In the genomic region with DNA sequence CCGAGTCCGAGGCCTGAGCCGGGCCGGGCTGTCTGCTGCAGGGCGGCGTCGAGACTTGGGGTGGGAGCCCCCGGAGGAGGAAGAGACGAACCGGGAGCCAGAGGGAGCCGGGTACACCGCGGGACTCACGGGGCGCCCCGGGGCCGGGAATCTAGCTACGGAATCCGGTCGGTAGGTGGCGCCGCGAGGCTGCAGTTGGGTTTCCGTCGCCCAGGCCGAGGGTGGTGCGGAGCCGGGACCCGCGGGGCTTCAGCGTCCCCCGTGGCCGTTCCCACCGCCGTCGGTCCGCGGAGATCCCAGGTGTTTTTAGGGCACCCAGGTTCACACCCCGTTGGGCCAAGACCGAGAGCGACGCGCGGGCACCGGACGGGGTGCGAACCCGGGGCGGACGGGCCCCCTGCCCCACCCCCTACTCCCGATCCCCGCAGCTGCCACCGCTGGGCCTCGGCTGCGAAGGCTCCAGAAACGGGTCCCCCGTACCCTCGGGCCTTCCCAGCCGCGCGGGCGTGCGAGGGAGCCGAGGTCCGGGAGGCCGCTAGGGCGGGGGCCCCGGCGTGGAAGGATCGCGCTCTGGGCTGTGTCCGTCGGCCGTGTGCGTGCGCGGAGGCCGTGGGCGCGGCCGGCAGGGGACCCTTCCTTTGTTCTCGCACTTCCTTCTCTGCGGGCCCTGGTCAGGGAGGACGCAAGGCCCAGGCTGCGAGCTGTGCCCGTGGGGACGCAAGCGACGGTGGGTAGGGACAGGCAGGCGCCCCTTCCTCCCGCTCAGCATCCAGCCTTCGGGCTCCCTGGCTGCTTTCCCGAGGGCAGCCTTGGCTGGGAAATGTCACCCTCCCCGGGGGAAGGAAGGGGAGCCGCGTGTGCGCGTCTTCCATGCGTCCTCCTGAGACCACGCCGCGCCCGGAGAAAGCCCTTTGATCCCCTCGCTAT, we compare ENCODE assay signal across 8 cellular contexts.
DNase-seq lines count a peak whose midpoint lies in the region; ATAC-seq and TF ChIP-seq lines count a peak whose summit lies in the region.

No MANE protein-coding gene starts in this region.

- no peaks in the 10 kb centered on the region for H3K36me3 Mint-ChIP-seq in activated CD8-positive, alpha-beta T cell treated with anti-CD3 and anti-CD28 coated beads for 36 hours (ENCODE audit: low read depth)

- TF ChIP-seq CTCF in activated CD8-positive, alpha-beta T cell treated with anti-CD3 and anti-CD28 coated beads for 36 hours (IDR thresholded peaks at IDR 0.05) = peak; percentile 99

- peak; percentile 40 for DNase-seq in GM04504 (ENCODE audit: low read depth)
- peak; percentile 75 to 77 for DNase-seq in NCI-H524 (lab: John Stamatoyannopoulos, UW)
- DNase-seq in activated CD8-positive, alpha-beta T cell treated with anti-CD3 and anti-CD28 coated beads for 36 hours = peak; percentile 84
- DNase-seq in effector CD4-positive, alpha-beta T cell = peak; percentile 64
- DNase-seq in medulla oblongata (ENCODE audit: extremely low spot score) = peak; percentile 67
- peak; percentile 58 to 77 (median 60) for DNase-seq in stimulated activated CD4-positive, alpha-beta T cell treated with anti-CD3 and anti-CD28 coated beads, TNF-alpha, amount 100 ng/mL, for 4 hours (ENCODE audit: low read depth in 3 of 3)

- intact Hi-C loops in activated CD8-positive, alpha-beta T cell treated with anti-CD3 and anti-CD28 coated beads for 36 hours (cut with micrococcal nuclease) = loop anchor here (5.0 kb wide), 1 partner anchor 819 kb away; no protein-coding TSS in a partner anchor

- H3K27me3 Mint-ChIP-seq in activated CD8-positive, alpha-beta T cell treated with anti-CD3 and anti-CD28 coated beads for 36 hours = peaks cover 16% of the 10 kb centered on the region

- H3K4me3 Mint-ChIP-seq in activated CD8-positive, alpha-beta T cell treated with anti-CD3 and anti-CD28 coated beads for 36 hours = peak overlapping the region; percentile 59

- POLR2A ChIA-PET in activated CD8-positive, alpha-beta T cell treated with anti-CD3 and anti-CD28 coated beads for 36 hours (lab: Charles Lee) = no interaction called here

- peaks cover 14% of the 10 kb centered on the region for H3K4me1 Mint-ChIP-seq in activated CD8-positive, alpha-beta T cell treated with anti-CD3 and anti-CD28 coated beads for 36 hours (ENCODE audit: low read depth)

- CTCF ChIA-PET in activated CD8-positive, alpha-beta T cell treated with anti-CD3 and anti-CD28 coated beads for 36 hours (lab: Charles Lee) = interaction anchor here (0.6 to 2.7 kb wide), 60 partner anchors 9 to 1091 kb away, joined by 3 to 11 read pairs (median 4); a partner anchor contains a TSS

- no peaks in the 10 kb centered on the region for H3K9me3 Mint-ChIP-seq in activated CD8-positive, alpha-beta T cell treated with anti-CD3 and anti-CD28 coated beads for 36 hours

- ATAC-seq in HG03045 (IDR thresholded peaks at IDR 0.05; ENCODE audit: unreplicated experiment) (peak; percentile 49), HG02973 (IDR thresholded peaks at IDR 0.05; ENCODE audit: unreplicated experiment) (no peak)
- peak; percentile 81 for ATAC-seq in activated CD8-positive, alpha-beta T cell treated with anti-CD3 and anti-CD28 coated beads for 36 hours

- H3K27ac Mint-ChIP-seq in activated CD8-positive, alpha-beta T cell treated with anti-CD3 and anti-CD28 coated beads for 36 hours = no peak overlapping the region
